Comparison of ENCODE assay signal across 9 cellular contexts in genomic region chr1:150484861-150485260, GRCh38. TPM values are rescaled to one million over a fixed set of nuclear protein-coding genes. Genes with fewer than 3 reads are reported as not detected.
DNase-seq lines count a peak whose midpoint lies in the region; ATAC-seq and TF ChIP-seq lines count a peak whose summit lies in the region.
"Had no signal": no experiment of that assay in that cellular context is flagged by ENCODE, and none has a peak within 500 bp of the region (broad histone marks: within the 10 kb centered on the region; RNA-seq: fewer than 3 reads in every experiment).

No MANE protein-coding gene starts in this region.

- no peaks in the 10 kb centered on the region for H4K20me1 ChIP-seq in SK-N-SH (ENCODE audit: insufficient read depth)

- H3K27me3 ChIP-seq in A673 (replicated peaks; ENCODE audit: insufficient read depth, low read depth, low read length, poor library complexity) (no peaks in the 10 kb centered on the region), SK-N-SH (ENCODE audit: insufficient read depth) (no peaks in the 10 kb centered on the region)

- peak; percentile 45 for DNase-seq in A673 (ENCODE audit: low spot score)
- peak; percentile 70 for DNase-seq in GM03348 (ENCODE audit: low spot score)
- no peak for DNase-seq in SK-N-SH
- peak; percentile 33 for DNase-seq in fibroblast of peridontal ligament (ENCODE audit: extremely low read depth)
- no peak for DNase-seq in stimulated activated naive CD4-positive, alpha-beta T cell (lab: John Stamatoyannopoulos, UW)
- DNase-seq in activated T-cell treated with anti-CD3 and anti-CD28 coated beads, Interleukin-2, amount 50 U/mL, for 72 hours, result no peak
- no peak for DNase-seq in stimulated activated naive CD4-positive, alpha-beta T cell treated with Interleukin-2 at 50 U/mL for 16 hours (lab: John Stamatoyannopoulos, UW)
- DNase-seq: kidney had no signal

- H3K27ac ChIP-seq in A673 (ENCODE audit: low read depth, low read length, poor library complexity, severe bottlenecking) (no peak overlapping the region), SK-N-SH (ENCODE audit: low read depth in 2 of 2, low read length in 1 of 2) (peak overlapping the region in 1 of 2 experiments; percentile 30; a peak in 2 of 4 replicates)

- H3K9me3 ChIP-seq in A673 (ENCODE audit: low read depth, low read length, poor library complexity, severe bottlenecking), result no peaks in the 10 kb centered on the region
- no peaks in the 10 kb centered on the region for H3K9me3 ChIP-seq in SK-N-SH

- H3K4me1 ChIP-seq in A673 (ENCODE audit: insufficient read depth, low read length, poor library complexity, severe bottlenecking) (peaks cover 5% of the 10 kb centered on the region), SK-N-SH (ENCODE audit: control insufficient read depth in 1 of 2, insufficient read depth in 2 of 2, low read depth in 1 of 2, low read length in 1 of 2) (peaks cover 5 to 12% of the 10 kb centered on the region in 2 experiments; a peak in 2 of 4 replicates)

- no peak overlapping the region for H3K9ac ChIP-seq in SK-N-SH

- WGBS in SK-N-SH (ENCODE audit: low lambda C conversion rate), result 15% methylated on average over 2 of the region's 2 CpGs

- no peak for TF ChIP-seq EP300 in SK-N-SH (IDR thresholded peaks at IDR 0.05; ENCODE audit: borderline replicate concordance in 1 of 2, low read depth in 1 of 2, low read length in 1 of 2)

- no peak for ATAC-seq in activated T-cell treated with anti-CD3 and anti-CD28 coated beads, Interleukin-2, amount 50 U/mL, for 72 hours (replicated peaks in 1 of 2)
- ATAC-seq in GM18867 (IDR thresholded peaks at IDR 0.05; ENCODE audit: unreplicated experiment), result no peak

- H3K36me3 ChIP-seq in A673 (ENCODE audit: insufficient read depth, low read length, poor library complexity, severe bottlenecking), result no peaks in the 10 kb centered on the region
- H3K36me3 ChIP-seq in SK-N-SH (replicated peaks in 1 of 2; ENCODE audit: control insufficient read depth in 1 of 2, insufficient read depth in 2 of 2, low read length in 1 of 2), result peaks cover 5 to 12% of the 10 kb centered on the region in 2 experiments

- H3K4me3 Mint-ChIP-seq in activated T-cell treated with anti-CD3 and anti-CD28 coated beads, Interleukin-2, amount 50 U/mL, for 72 hours, result peak overlapping the region in 1 of 2 donors; percentile 25

- CTCF ChIA-PET in A673 (lab: Charles Lee), result no interaction called here
- CTCF ChIA-PET in SK-N-SH (lab: Yijun Ruan, JAX), result interaction anchor here (0.8 kb wide), 1 partner anchor 47 kb away, joined by 3 read pairs; no protein-coding TSS in a partner anchor

- H3K4me2 ChIP-seq in SK-N-SH, result peak overlapping the region; percentile 17; the same call in 1 of the 2 replicates

- no peaks in the 10 kb centered on the region for H3K27me3 Mint-ChIP-seq in activated T-cell treated with anti-CD3 and anti-CD28 coated beads, Interleukin-2, amount 50 U/mL, for 72 hours (ENCODE audit: low read depth)

- peaks cover 17% of the 10 kb centered on the region for H3K4me1 Mint-ChIP-seq in activated T-cell treated with anti-CD3 and anti-CD28 coated beads, Interleukin-2, amount 50 U/mL, for 72 hours (ENCODE audit: low read depth)

- H3K79me2 ChIP-seq in SK-N-SH (ENCODE audit: insufficient read depth), result peaks cover 10% of the 10 kb centered on the region

- no peaks in the 10 kb centered on the region for H3K9me2 ChIP-seq in SK-N-SH

- intact Hi-C loops in A673 (cut with micrococcal nuclease; ENCODE audit: unreplicated experiment), result no loop called here

- peak; percentile 34 for TF ChIP-seq CTCF in A673 (conservative IDR thresholded peaks at IDR 0.05; ENCODE audit: low read depth, low read length)
- TF ChIP-seq CTCF in SK-N-SH (IDR thresholded peaks at IDR 0.05), result peak; percentile 48

- peak overlapping the region; percentile 87 for H2AFZ ChIP-seq in SK-N-SH (ENCODE audit: low read depth)

- H3K9me3 Mint-ChIP-seq in activated T-cell treated with anti-CD3 and anti-CD28 coated beads, Interleukin-2, amount 50 U/mL, for 72 hours, result no peaks in the 10 kb centered on the region

- H3K36me3 Mint-ChIP-seq in activated T-cell treated with anti-CD3 and anti-CD28 coated beads, Interleukin-2, amount 50 U/mL, for 72 hours (ENCODE audit: insufficient read depth in 2 of 2), result peaks cover 3 to 5% of the 10 kb centered on the region in 2 donors

- no peak overlapping the region for H3K27ac Mint-ChIP-seq in activated T-cell treated with anti-CD3 and anti-CD28 coated beads, Interleukin-2, amount 50 U/mL, for 72 hours

- POLR2A ChIA-PET in A673 (lab: Charles Lee; ENCODE audit: low non-redundant PET) (no interaction called here), SK-N-SH (lab: Yijun Ruan, JAX) (no interaction called here)

- TF ChIP-seq RAD21 in SK-N-SH (IDR thresholded peaks at IDR 0.05; ENCODE audit: low read length), result peak; percentile 38

- H3K4me3 ChIP-seq in A673 (ENCODE audit: low read depth, low read length, poor library complexity, severe bottlenecking) (no peak overlapping the region), SK-N-SH (ENCODE audit: low read depth in 2 of 2, low read length in 1 of 2) (no peak overlapping the region)

- BruUV-seq in A673 (replicated peaks; lab: Mats Ljungman, UMichigan), result no TSS peak

- peaks cover 19% of the 10 kb centered on the region for H3F3A ChIP-seq in SK-N-SH (replicated peaks; ENCODE audit: insufficient read depth)

TF ChIP-seq in SK-N-SH, 30 proteins besides CTCF, POLR2A, EP300 and RAD21:
- no peak for TF ChIP-seq FOXM1 (IDR thresholded peaks at IDR 0.05; ENCODE audit: low read depth)
- TF ChIP-seq TEAD4 (IDR thresholded peaks at IDR 0.05; ENCODE audit: borderline replicate concordance, insufficient read depth), result no peak
- no peak for TF ChIP-seq FOXJ3 (CRISPR knock-in tag; IDR thresholded peaks at IDR 0.05)
- no peak for TF ChIP-seq RCOR1 (IDR thresholded peaks at IDR 0.05; ENCODE audit: low read length)
- no peak for TF ChIP-seq CHD2 (IDR thresholded peaks at IDR 0.05; ENCODE audit: low read length, partially characterized antibody)
- TF ChIP-seq RFX5 (IDR thresholded peaks at IDR 0.05; ENCODE audit: low read length), result no peak
- no peak for TF ChIP-seq MAX (IDR thresholded peaks at IDR 0.05; ENCODE audit: low read depth)
- no peak for TF ChIP-seq GATA2 (CRISPR knock-in tag; IDR thresholded peaks at IDR 0.05)
- TF ChIP-seq PBX3 (IDR thresholded peaks at IDR 0.05), result no peak
- TF ChIP-seq NRF1 (IDR thresholded peaks at IDR 0.05; ENCODE audit: low read depth, low read length), result no peak

RNA-seq across cellular contexts. Expression of gene TARS2, which starts 2.4 kb away (rescaled TPM):
- total RNA-seq in A673 (2021), result 32.0 and 36.6 TPM in 2 replicates
- 22.2 and 22.7 TPM in 2 replicates for polyA plus RNA-seq in SK-N-SH (2012; rRNA removed)
- polyA plus RNA-seq in SK-N-SH (2012; cell fraction: cytosol; rRNA removed), result 14.8 and 16.8 TPM in 2 replicates
- polyA plus RNA-seq in SK-N-SH (2012; cell fraction: nucleus; rRNA removed), result 31.3 and 33.8 TPM in 2 replicates
- total RNA-seq in activated T-cell treated with anti-CD3 and anti-CD28 coated beads, Interleukin-2, amount 50 U/mL, for 72 hours, result 10 to 100 TPM; 49.8 to 66.4 TPM

RNA-seq across cellular contexts. Expression of gene ECM1, which starts 23.0 kb away (rescaled TPM):
- 55.9 and 61.2 TPM in 2 replicates for total RNA-seq in A673 (2021)
- polyA plus RNA-seq in SK-N-SH (2012; rRNA removed), result 20.2 and 32.3 TPM in 2 replicates
- polyA plus RNA-seq in SK-N-SH (2012; cell fraction: cytosol; rRNA removed), result 9.6 and 16.2 TPM in 2 replicates
- 35.6 and 37.4 TPM in 2 replicates for polyA plus RNA-seq in SK-N-SH (2012; cell fraction: nucleus; rRNA removed)
- 1 to 10 TPM; 1.3 to 1.5 TPM for total RNA-seq in activated T-cell treated with anti-CD3 and anti-CD28 coated beads, Interleukin-2, amount 50 U/mL, for 72 hours

RNA-seq across cellular contexts. Expression of gene FALEC, which starts 30.7 kb away (rescaled TPM):
- total RNA-seq in A673 (2021), result 1.6 TPM in 1 of 2 replicates, not detected in the other
- polyA plus RNA-seq in SK-N-SH (2012; rRNA removed), result 0.50 and 0.72 TPM in 2 replicates
- 0.13 and 0.37 TPM in 2 replicates for polyA plus RNA-seq in SK-N-SH (2012; cell fraction: cytosol; rRNA removed)
- polyA plus RNA-seq in SK-N-SH (2012; cell fraction: nucleus; rRNA removed), result 0.68 and 0.89 TPM in 2 replicates
- under 1 TPM in 1 of 2 donors, not detected in 1; 0.79 TPM for total RNA-seq in activated T-cell treated with anti-CD3 and anti-CD28 coated beads, Interleukin-2, amount 50 U/mL, for 72 hours
- total RNA-seq: kidney had no signal

Comparison
In these comparisons a context has a peak if more than half of its experiments do, and no peak if none do; other contexts are left out.
1. DNase-seq: peak in A673 (single experiment), GM03348 (single experiment) and fibroblast of peridontal ligament (single experiment); none in SK-N-SH (single experiment), stimulated activated naive CD4-positive, alpha-beta T cell (0 of 6), activated T-cell treated with anti-CD3 and anti-CD28 coated beads, Interleukin-2, amount 50 U/mL, for 72 hours (0 of 2) and stimulated activated naive CD4-positive, alpha-beta T cell treated with Interleukin-2 at 50 U/mL for 16 hours (single experiment).
2. RNA of gene ECM1, which starts 23.0 kb away (total RNA-seq): 55.9 to 61.2 TPM in A673; 1.3 to 1.5 TPM in activated T-cell treated with anti-CD3 and anti-CD28 coated beads, Interleukin-2, amount 50 U/mL, for 72 hours; every median in the first group is over 10 times any median in the second.